ENCODE assay signal across 1 cellular context in the genomic region with DNA sequence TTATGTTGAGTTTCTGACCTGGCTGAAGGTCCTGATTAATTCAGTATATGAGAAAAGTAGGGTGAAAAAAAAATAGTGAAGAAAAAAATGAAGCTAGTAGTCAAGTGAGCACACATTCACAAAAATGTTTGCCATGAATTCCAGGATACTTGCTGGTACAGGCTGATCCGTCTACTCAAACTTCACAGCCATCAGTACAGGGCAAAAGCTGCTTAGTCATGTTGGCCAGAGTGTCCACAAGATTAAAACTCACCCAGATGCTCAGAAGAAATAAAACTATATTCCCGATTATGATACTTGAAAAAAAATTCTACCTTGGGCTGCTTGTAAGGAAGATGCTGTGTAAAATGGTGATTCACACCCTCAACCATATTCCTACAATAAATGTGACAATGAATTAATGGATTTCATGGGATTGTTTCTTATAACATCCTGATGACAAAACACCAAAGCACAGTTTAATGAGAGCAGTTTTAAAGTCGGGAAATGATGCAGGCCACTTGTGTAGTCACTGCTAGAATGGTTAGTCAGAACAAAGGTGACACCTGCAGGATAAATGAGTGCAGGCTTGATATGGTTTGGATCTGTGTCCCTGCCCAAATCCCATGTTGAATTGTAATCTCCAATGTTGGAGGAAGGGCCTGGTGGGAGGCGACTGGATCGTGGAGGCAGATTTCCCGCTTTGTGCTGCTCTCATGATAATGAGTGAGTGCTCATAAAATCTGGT.
TF ChIP-seq lines count a peak whose summit lies in the region.

No MANE protein-coding gene starts in this region.

TF ChIP-seq in HepG2, 621 proteins besides CTCF, POLR2A, EP300 and RAD21:
- TF ChIP-seq, protein P1, sequence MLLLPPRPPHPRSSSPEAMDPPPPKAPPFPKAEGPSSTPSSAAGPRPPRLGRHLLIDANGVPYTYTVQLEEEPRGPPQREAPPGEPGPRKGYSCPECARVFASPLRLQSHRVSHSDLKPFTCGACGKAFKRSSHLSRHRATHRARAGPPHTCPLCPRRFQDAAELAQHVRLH (CRISPR knock-in tag; IDR thresholded peaks at IDR 0.05; ENCODE audit: borderline replicate concordance, low read depth) = no peak
- TF ChIP-seq, protein P2, sequence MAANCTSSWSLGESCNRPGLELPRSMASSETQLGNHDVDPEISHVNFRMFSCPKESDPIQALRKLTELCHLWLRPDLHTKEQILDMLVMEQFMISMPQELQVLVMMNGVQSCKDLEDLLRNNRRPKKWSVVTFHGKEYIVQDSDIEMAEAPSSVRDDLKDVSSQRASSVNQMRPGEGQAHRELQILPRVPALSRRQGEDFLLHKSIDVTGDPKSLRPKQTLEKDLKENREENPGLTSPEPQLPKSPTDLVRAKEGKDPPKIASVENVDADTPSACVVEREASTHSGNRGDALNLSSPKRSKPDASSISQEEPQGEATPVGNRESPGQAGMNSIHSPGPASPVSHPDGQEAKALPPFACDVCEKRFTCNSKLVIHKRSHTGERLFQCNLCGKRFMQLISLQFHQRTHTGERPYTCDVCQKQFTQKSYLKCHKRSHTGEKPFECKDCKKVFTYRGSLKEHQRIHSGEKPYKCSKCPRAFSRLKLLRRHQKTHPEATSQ (CRISPR knock-in tag; IDR thresholded peaks at IDR 0.05; ENCODE audit: borderline replicate concordance) = peak; percentile 92; the same call in 1 of the 2 replicates
- TF ChIP-seq NFE2L2 (IDR thresholded peaks at IDR 0.05; ENCODE audit: low read length) (peak; percentile 62), SMC3 (IDR thresholded peaks at IDR 0.05; ENCODE audit: low read length) (peak; percentile 23; the same call in 1 of the 2 replicates), TOPORS (CRISPR knock-in tag; IDR thresholded peaks at IDR 0.05) (no peak), STAG1 (CRISPR knock-in tag; IDR thresholded peaks at IDR 0.05) (peak; percentile 62)
TF ChIP-seq in HepG2: peak in this region for 4.
